Comparison of ENCODE assay signal across 20 cellular contexts in genomic region chr12:121345151-121345810, GRCh38. TPM values are rescaled to one million over a fixed set of nuclear protein-coding genes. Genes with fewer than 3 reads are reported as not detected.
DNase-seq lines count a peak whose midpoint lies in the region; ATAC-seq, FAIRE-seq and TF ChIP-seq lines count a peak whose summit lies in the region.
"Had no signal": no experiment of that assay in that cellular context is flagged by ENCODE, and none has a peak within 500 bp of the region (broad histone marks: within the 10 kb centered on the region; RNA-seq: fewer than 3 reads in every experiment).

No MANE protein-coding gene starts in this region.

- TF ChIP-seq EP300 in GM12878 (IDR thresholded peaks at IDR 0.05; ENCODE audit: borderline replicate concordance in 1 of 2, control insufficient read depth in 1 of 2, low read depth in 2 of 2, low read length in 2 of 2): no peak

- H3K9ac ChIP-seq in GM12878 (ENCODE audit: control insufficient read depth, insufficient read depth, low read length): no peak overlapping the region
- H3K9ac ChIP-seq: parathyroid adenoma, SK-N-SH had no signal

- H3K4me3 ChIP-seq in breast epithelium (no peak overlapping the region), GM12878 (no peak overlapping the region), thyroid gland (replicated peaks in 1 of 3) (no peak overlapping the region), osteoblast (ENCODE audit: insufficient read depth, low read length) (no peak overlapping the region)
- H3K4me3 ChIP-seq: ascending aorta, lung, vagina had no signal

- H3K79me2 ChIP-seq in GM12878 (ENCODE audit: control insufficient read depth, insufficient read depth, low read length) (peaks cover 16% of the 10 kb centered on the region), osteoblast (ENCODE audit: insufficient read depth, low read length) (peaks cover 43% of the 10 kb centered on the region)
- H3K79me2 ChIP-seq: parathyroid adenoma had no signal

- RAD21 ChIA-PET in GM12878 (lab: Charles Lee; ENCODE audit: unreplicated experiment): no interaction called here

- intact Hi-C loops in breast epithelium (cut with DNase I; ENCODE audit: low total_unique reads) (no loop called here), MCF 10A (cut with micrococcal nuclease) (no loop called here), GM12878 (cut with micrococcal nuclease; ENCODE audit: unreplicated experiment) (no loop called here), thyroid gland (cut with DNase I) (no loop called here)

- FAIRE-seq in GM12878 (lab: Jason Lieb, UNC): peak; percentile 64
- FAIRE-seq: RCC 7860 had no signal

- SMC1A ChIA-PET in GM12878 (lab: Charles Lee; ENCODE audit: uncharacterized antibody, unreplicated experiment): interaction anchor here (0.7 kb wide), 1 partner anchor 98 kb away, joined by 3 read pairs; no protein-coding TSS in a partner anchor

- H3K9me3 Mint-ChIP-seq in MCF 10A (ENCODE audit: unreplicated experiment): no peaks in the 10 kb centered on the region

- POLR2A ChIA-PET in MCF 10A (lab: Yijun Ruan, JAX) (no interaction called here), GM12878 (lab: Charles Lee) (no interaction called here)

- no peak overlapping the region for H3K27ac Mint-ChIP-seq in MCF 10A (ENCODE audit: low read depth, unreplicated experiment)

- no peaks in the 10 kb centered on the region for H3K9me3 ChIP-seq in breast epithelium
- no peaks in the 10 kb centered on the region for H3K9me3 ChIP-seq in GM12878 (replicated peaks; ENCODE audit: control insufficient read depth, insufficient read depth, low read length)
- no peaks in the 10 kb centered on the region for H3K9me3 ChIP-seq in thyroid gland
- H3K9me3 ChIP-seq in osteoblast (ENCODE audit: low read depth, low read length): no peaks in the 10 kb centered on the region
- H3K9me3 ChIP-seq: ascending aorta, SK-N-SH, vagina had no signal

- H3K4me2 ChIP-seq in GM12878 (ENCODE audit: control insufficient read depth, insufficient read depth) (no peak overlapping the region), osteoblast (ENCODE audit: insufficient read depth, low read length) (no peak overlapping the region)
- H3K4me2 ChIP-seq: SK-N-SH had no signal

- H3K27ac ChIP-seq in breast epithelium (peak overlapping the region; percentile 64 to 66), GM12878 (ENCODE audit: control insufficient read depth, insufficient read depth) (no peak overlapping the region), layer of hippocampus (ENCODE audit: low read depth, low read length) (peak overlapping the region; percentile 97), thyroid gland (no peak overlapping the region), osteoblast (ENCODE audit: low read depth, low read length) (no peak overlapping the region)
- H3K27ac ChIP-seq: ascending aorta, parathyroid adenoma, vagina had no signal

- WGBS in GM12878 (ENCODE audit: insufficient coverage, insufficient replicate concordance, low lambda C conversion rate, missing lambda C conversion rate): 73% methylated on average over 4 of the region's 4 CpGs
- WGBS in thyroid gland, 2 donors: 74 to 90% methylated on average over 4 of the region's 4 CpGs

- H3K27me3 ChIP-seq in breast epithelium (no peaks in the 10 kb centered on the region), GM12878 (replicated peaks in 1 of 2; ENCODE audit: control insufficient read depth in 2 of 2, insufficient read depth in 2 of 2, low read length in 1 of 2) (no peaks in the 10 kb centered on the region), layer of hippocampus (ENCODE audit: control insufficient read depth, insufficient read depth, low read length) (no peaks in the 10 kb centered on the region), thyroid gland (no peaks in the 10 kb centered on the region), osteoblast (ENCODE audit: insufficient read depth, low read length) (no peaks in the 10 kb centered on the region)
- H3K27me3 ChIP-seq: ascending aorta, vagina had no signal

- TF ChIP-seq CTCF in breast epithelium (IDR thresholded peaks at IDR 0.05) (no peak), MCF 10A (IDR thresholded peaks at IDR 0.05; ENCODE audit: unreplicated experiment) (no peak), GM12878 (IDR thresholded peaks at IDR 0.05 in 2 of 3, conservative IDR thresholded peaks at IDR 0.05 in 1 of 3; ENCODE audit: control insufficient read depth in 2 of 3, extremely low read depth in 1 of 3, insufficient read depth in 1 of 3, low read depth in 3 of 3, low read length in 3 of 3) (no peak), thyroid gland (IDR thresholded peaks at IDR 0.05) (no peak), osteoblast (IDR thresholded peaks at IDR 0.05; ENCODE audit: extremely low read depth, low read depth, low read length) (no peak)

- in situ Hi-C loops in GM12878 (cut with MboI): loop anchor here (25.0 kb wide), 1 partner anchor 92 kb away; no protein-coding TSS in a partner anchor

- peaks cover 60% of the 10 kb centered on the region for H3K36me3 Mint-ChIP-seq in MCF 10A (ENCODE audit: insufficient read depth, unreplicated experiment)

- TF ChIP-seq POLR2A in breast epithelium (IDR thresholded peaks at IDR 0.05) (no peak), GM12878 (IDR thresholded peaks at IDR 0.05; ENCODE audit: low read depth, low read length) (no peak), thyroid gland (IDR thresholded peaks at IDR 0.05) (no peak)

- no peak overlapping the region for H3K4me3 Mint-ChIP-seq in MCF 10A (ENCODE audit: unreplicated experiment)

- H3K4me1 ChIP-seq in breast epithelium: no peaks in the 10 kb centered on the region
- H3K4me1 ChIP-seq in GM12878 (ENCODE audit: control insufficient read depth, insufficient read depth, low read length): no peaks in the 10 kb centered on the region
- no peaks in the 10 kb centered on the region for H3K4me1 ChIP-seq in thyroid gland
- H3K4me1 ChIP-seq in osteoblast (ENCODE audit: insufficient read depth, low read length): no peaks in the 10 kb centered on the region
- H3K4me1 ChIP-seq: ascending aorta, parathyroid adenoma had no signal

- H3K27me3 Mint-ChIP-seq in MCF 10A (ENCODE audit: insufficient read depth, unreplicated experiment): no peaks in the 10 kb centered on the region

- H4K20me1 ChIP-seq in GM12878 (ENCODE audit: control insufficient read depth, insufficient read depth) (no peaks in the 10 kb centered on the region; the same call in 1 of the 2 replicates), osteoblast (ENCODE audit: insufficient read depth, low read length) (no peaks in the 10 kb centered on the region)

- no peak for TF ChIP-seq RAD21 in GM12878 (IDR thresholded peaks at IDR 0.05; ENCODE audit: insufficient read depth, low read depth, low read length)

- CTCF ChIA-PET in MCF 10A (lab: Yijun Ruan, JAX): interaction anchor here (1.1 to 7.7 kb wide), 2 partner anchors 10 to 98 kb away, joined by 3 to 66 read pairs; no protein-coding TSS in a partner anchor
- CTCF ChIA-PET in GM12878 (lab: Yijun Ruan, JAX): interaction anchor here (0.8 to 5.5 kb wide), 2 partner anchors 10 to 96 kb away, joined by 3 to 51 read pairs; no protein-coding TSS in a partner anchor

- H3K4me1 Mint-ChIP-seq in MCF 10A (ENCODE audit: insufficient read depth, unreplicated experiment): no peaks in the 10 kb centered on the region

- BruUV-seq in MCF 10A (replicated peaks; lab: Mats Ljungman, UMichigan) (no TSS peak), GM12878 (replicated peaks; lab: Mats Ljungman, UMichigan) (no TSS peak)

- H2AFZ ChIP-seq in GM12878 (ENCODE audit: control insufficient read depth, low read depth, low read length) (no peak overlapping the region), osteoblast (ENCODE audit: low read length) (no peak overlapping the region)
- H2AFZ ChIP-seq: parathyroid adenoma had no signal

- DNase-seq in breast epithelium (ENCODE audit: low spot score in 2 of 2): no peak
- DNase-seq in MCF 10A (ENCODE audit: unreplicated experiment): no peak
- DNase-seq in GM12878 (ENCODE audit: low read depth, low spot score): no peak
- no peak for DNase-seq in thyroid gland
- no peak for DNase-seq in osteoblast (ENCODE audit: insufficient read length, low spot score, missing footprints)
- DNase-seq in NCI-H128 (lab: John Stamatoyannopoulos, UW; ENCODE audit: unreplicated experiment): no peak
- DNase-seq in NCI-H1930 (lab: John Stamatoyannopoulos, UW): no peak
- DNase-seq: activated CD4-positive, CD25-positive, alpha-beta regulatory T cell; effector memory CD4-positive, alpha-beta T cell; NCI-H2029 treated with DMSO at 0.1 percent for 48 hours; NK-92 treated with Interleukin-12 subunit alpha and Interleukin-12 subunit beta, amount 100 ng/mL, for 24 hours; SK-N-SH; stimulated activated CD4-positive, alpha-beta T cell treated with anti-CD3 and anti-CD28 coated beads, Interleukin-1b, Interleukin-23, amount 100 ng/mL, for 48 hours; T1000 had no signal

- H3K36me3 ChIP-seq in breast epithelium (peaks cover 10% of the 10 kb centered on the region), GM12878 (ENCODE audit: control insufficient read depth in 2 of 2, insufficient read depth in 2 of 2, low read length in 1 of 2) (peaks cover 14 to 35% of the 10 kb centered on the region in 2 experiments), thyroid gland (peaks cover 25 to 48% of the 10 kb centered on the region in 2 donors), osteoblast (ENCODE audit: insufficient read depth, low read length) (peaks cover 59% of the 10 kb centered on the region)

- ATAC-seq in GM12878: peak; percentile 34

RNA-seq across cellular contexts. Expression of gene ANAPC5, which starts 6.9 kb away (rescaled TPM):
- total RNA-seq in breast epithelium (100 to 1,000 TPM; 109 to 169 (median 147) TPM), MCF 10A (2022) (85.9 and 95.6 TPM in 2 replicates), GM12878 (2014; rRNA removed) (166 and 180 TPM in 2 replicates), GM12878 (2014; rRNA removed; fragmentation: Illumina TruSeq; extraction: Trizol) (139 and 144 TPM in 2 replicates), GM12878 (2021) (114 and 132 TPM in 2 replicates), thyroid gland (100 to 1,000 TPM; 114 to 161 (median 135) TPM), osteoblast (168 and 195 TPM in 2 replicates)
- 563 and 606 TPM in 2 replicates for total RNA-seq in GM12878 (2013; cell fraction: nucleolus; rRNA removed)
- polyA plus RNA-seq in GM12878 (2011; ENCODE audit: low read depth): 94.2 TPM
- polyA plus RNA-seq in GM12878 (2011; rRNA removed) (205 and 226 TPM in 2 replicates), GM12878 (2014; fragmentation: Illumina TruSeq; extraction: Trizol) (167 and 199 TPM in 2 replicates), GM12878 (2014; fragmentation: Nextera tagmentation; extraction: Ambion mirVana) (100 to 1,000 TPM; 102 to 142 TPM), GM12878 (2014; rRNA removed) (165 TPM in 2 replicates), GM12878 (2016; fragmentation: Nextera tagmentation; extraction: Ambion mirVana) (100 to 1,000 TPM; 219 to 227 TPM)
- polyA plus RNA-seq in GM12878 (2011; cell fraction: cytosol; rRNA removed): 179 and 212 TPM in 2 replicates
- polyA plus RNA-seq in GM12878 (2011; cell fraction: nucleus; rRNA removed): 418 and 443 TPM in 2 replicates
- polyA plus RNA-seq in GM12878 (2012): 77.8 and 90.8 TPM in 2 replicates
- polyA minus RNA-seq in GM12878 (2011; rRNA and poly(A)+ RNA removed): 190 and 219 TPM in 2 replicates
- 56.1 and 67.0 TPM in 2 replicates for polyA minus RNA-seq in GM12878 (2011; cell fraction: cytosol; rRNA and poly(A)+ RNA removed)
- polyA minus RNA-seq in GM12878 (2011; cell fraction: nucleus; rRNA and poly(A)+ RNA removed): 119 and 191 TPM in 2 replicates

RNA-seq across cellular contexts. Expression of gene CAMKK2, which starts 48.8 kb away (rescaled TPM):
- total RNA-seq in breast epithelium (10 to 100 TPM; 27.4 to 32.0 (median 29.2) TPM), MCF 10A (2022) (31.9 and 36.3 TPM in 2 replicates), GM12878 (2014; rRNA removed) (25.0 and 28.5 TPM in 2 replicates), GM12878 (2014; rRNA removed; fragmentation: Illumina TruSeq; extraction: Trizol) (17.1 and 17.7 TPM in 2 replicates), GM12878 (2021) (37.7 and 38.3 TPM in 2 replicates), thyroid gland (10 to 100 TPM; 34.1 to 38.4 (median 36.3) TPM), osteoblast (22.8 and 23.9 TPM in 2 replicates)
- total RNA-seq in GM12878 (2013; cell fraction: nucleolus; rRNA removed): 45.5 and 50.6 TPM in 2 replicates
- 11.2 TPM for polyA plus RNA-seq in GM12878 (2011; ENCODE audit: low read depth)
- polyA plus RNA-seq in GM12878 (2011; rRNA removed) (34.8 and 40.6 TPM in 2 replicates), GM12878 (2014; fragmentation: Illumina TruSeq; extraction: Trizol) (26.5 and 28.8 TPM in 2 replicates), GM12878 (2014; fragmentation: Nextera tagmentation; extraction: Ambion mirVana) (1 to 10 TPM; 5.2 to 5.3 TPM), GM12878 (2014; rRNA removed) (33.0 and 35.3 TPM in 2 replicates), GM12878 (2016; fragmentation: Nextera tagmentation; extraction: Ambion mirVana) (10 to 100 TPM; 23.7 to 24.8 TPM)
- polyA plus RNA-seq in GM12878 (2011; cell fraction: cytosol; rRNA removed): 48.6 and 50.5 TPM in 2 replicates
- polyA plus RNA-seq in GM12878 (2011; cell fraction: nucleus; rRNA removed): 76.2 and 79.0 TPM in 2 replicates
- 17.3 and 19.6 TPM in 2 replicates for polyA plus RNA-seq in GM12878 (2012)
- 46.7 and 58.2 TPM in 2 replicates for polyA minus RNA-seq in GM12878 (2011; rRNA and poly(A)+ RNA removed)
- 18.5 and 23.1 TPM in 2 replicates for polyA minus RNA-seq in GM12878 (2011; cell fraction: cytosol; rRNA and poly(A)+ RNA removed)
- polyA minus RNA-seq in GM12878 (2011; cell fraction: nucleus; rRNA and poly(A)+ RNA removed): 29.7 and 44.9 TPM in 2 replicates

RNA-seq across cellular contexts. Expression of gene RNF34, which starts 54.6 kb away (rescaled TPM):
- total RNA-seq in breast epithelium (10 to 100 TPM; 32.4 to 47.3 (median 45.1) TPM), MCF 10A (2022) (40.5 and 40.9 TPM in 2 replicates), GM12878 (2014; rRNA removed) (199 and 205 TPM in 2 replicates), GM12878 (2014; rRNA removed; fragmentation: Illumina TruSeq; extraction: Trizol) (93.8 and 101 TPM in 2 replicates), GM12878 (2021) (80.6 and 88.1 TPM in 2 replicates), thyroid gland (10 to 100 TPM; 38.7 to 64.0 (median 55.4) TPM), osteoblast (41.6 and 46.6 TPM in 2 replicates)
- 95.7 and 96.2 TPM in 2 replicates for total RNA-seq in GM12878 (2013; cell fraction: nucleolus; rRNA removed)
- polyA plus RNA-seq in GM12878 (2011; ENCODE audit: low read depth): 63.1 TPM
- polyA plus RNA-seq in GM12878 (2011; rRNA removed) (36.3 and 63.6 TPM in 2 replicates), GM12878 (2014; fragmentation: Illumina TruSeq; extraction: Trizol) (86.2 and 108 TPM in 2 replicates), GM12878 (2014; fragmentation: Nextera tagmentation; extraction: Ambion mirVana) (100 to 1,000 TPM; 111 to 121 TPM), GM12878 (2014; rRNA removed) (119 and 162 TPM in 2 replicates), GM12878 (2016; fragmentation: Nextera tagmentation; extraction: Ambion mirVana) (100 to 1,000 TPM; 168 to 177 TPM)
- 53.2 and 53.3 TPM in 2 replicates for polyA plus RNA-seq in GM12878 (2011; cell fraction: cytosol; rRNA removed)
- 120 and 125 TPM in 2 replicates for polyA plus RNA-seq in GM12878 (2011; cell fraction: nucleus; rRNA removed)
- 50.3 and 77.0 TPM in 2 replicates for polyA plus RNA-seq in GM12878 (2012)
- polyA minus RNA-seq in GM12878 (2011; rRNA and poly(A)+ RNA removed): 98.9 and 145 TPM in 2 replicates
- 25.1 and 33.7 TPM in 2 replicates for polyA minus RNA-seq in GM12878 (2011; cell fraction: cytosol; rRNA and poly(A)+ RNA removed)
- 36.1 and 82.3 TPM in 2 replicates for polyA minus RNA-seq in GM12878 (2011; cell fraction: nucleus; rRNA and poly(A)+ RNA removed)

Comparison
In these comparisons a context has a peak if more than half of its experiments do, and no peak if none do; other contexts are left out.
1. H3K27ac ChIP-seq: peak in breast epithelium (2 of 2) and layer of hippocampus (single experiment); none in GM12878 (single experiment), thyroid gland (0 of 3) and osteoblast (single experiment).